24 cellular contexts compared by ENCODE assay signal in the genomic region with DNA sequence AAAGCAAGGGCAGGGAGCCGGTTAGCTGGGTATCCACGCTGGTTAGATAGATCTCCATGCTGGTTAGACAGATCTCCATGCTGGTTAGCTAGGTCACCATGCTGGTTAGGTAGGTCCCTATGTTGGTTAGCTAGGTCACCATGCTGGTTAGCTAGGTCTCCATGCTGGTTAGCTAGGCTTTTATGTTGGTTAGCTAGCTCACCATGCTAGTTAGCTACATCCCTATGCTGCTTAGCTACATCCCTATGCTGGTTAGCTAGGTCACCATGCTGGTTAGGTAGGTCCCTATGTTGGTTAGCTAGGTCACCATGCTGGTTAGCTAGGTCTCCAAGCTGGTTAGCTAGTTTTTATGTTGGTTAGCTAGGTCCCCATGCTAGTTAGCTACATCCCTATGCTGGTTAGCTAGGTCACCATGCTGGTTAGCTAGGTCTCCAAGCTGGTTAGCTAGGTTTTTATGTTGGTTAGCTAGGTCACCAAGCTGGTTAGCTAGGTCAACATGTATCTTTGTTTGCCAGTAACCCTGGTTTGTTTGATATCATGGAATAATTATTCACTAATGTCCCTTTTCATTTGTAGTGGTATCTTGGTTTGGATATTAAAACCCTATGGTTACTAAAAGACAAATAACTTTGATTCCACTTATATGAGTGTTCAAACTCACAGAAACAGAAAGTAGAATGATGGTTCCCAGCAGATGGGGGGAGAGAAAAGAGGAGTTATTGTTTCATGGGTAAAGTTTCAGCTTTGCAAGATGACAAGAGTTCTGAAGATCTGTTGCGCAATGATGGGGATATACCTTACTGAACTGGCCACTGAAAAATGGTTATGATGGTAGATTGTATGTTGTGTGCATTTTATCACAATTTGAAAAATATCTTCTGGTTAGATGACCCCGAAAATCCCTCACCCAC.
DNase-seq lines count a peak whose midpoint lies in the region; ATAC-seq, FAIRE-seq and TF ChIP-seq lines count a peak whose summit lies in the region.
"Had no signal": no experiment of that assay in that cellular context is flagged by ENCODE, and none has a peak within 500 bp of the region (broad histone marks: within the 10 kb centered on the region; RNA-seq: fewer than 3 reads in every experiment).

No MANE protein-coding gene starts in this region.

- H3K4me1 ChIP-seq in endothelial cell of umbilical vein (ENCODE audit: control insufficient read depth, extremely low read depth, insufficient read depth, low read length) (no peaks in the 10 kb centered on the region), spleen (peaks cover 8 to 28% (median 11%) of the 10 kb centered on the region in 6 donors), foreskin keratinocyte (peaks cover 11% of the 10 kb centered on the region)
- H3K4me1 ChIP-seq: HAP-1 had no signal

- TF ChIP-seq CTCF in endothelial cell of umbilical vein (IDR thresholded peaks at IDR 0.05; ENCODE audit: extremely low read depth in 1 of 2, insufficient read depth in 1 of 2, low read depth in 1 of 2, low read length in 2 of 2) (no peak), spleen (IDR thresholded peaks at IDR 0.05 in 8 of 11, conservative IDR thresholded peaks at IDR 0.05 in 3 of 11) (no peak), foreskin keratinocyte (conservative IDR thresholded peaks at IDR 0.05) (no peak)

- intact Hi-C loops in activated CD4-positive, alpha-beta T cell treated with anti-CD3 and anti-CD28 coated beads for 36 hours (cut with DNase I, micrococcal nuclease) = no loop called here
- intact Hi-C loops in endothelial cell of umbilical vein (cut with micrococcal nuclease) (no loop called here), spleen (cut with DNase I; ENCODE audit: low total_unique reads) (no loop called here)

- H3K4me3 Mint-ChIP-seq in activated CD4-positive, alpha-beta T cell treated with anti-CD3 and anti-CD28 coated beads for 36 hours = no peak overlapping the region
- H3K4me3 Mint-ChIP-seq: activated CD8-positive, alpha-beta memory T cell treated with anti-CD3 and anti-CD28 coated beads, Interleukin-2, amount 10 ng/mL, durations not matched to agents 7 days and 5 days; naive B cell had no signal

- peaks cover 3% of the 10 kb centered on the region for H3K27me3 Mint-ChIP-seq in activated CD4-positive, alpha-beta T cell treated with anti-CD3 and anti-CD28 coated beads for 36 hours

- no peak for DNase-seq in activated CD4-positive, alpha-beta T cell treated with anti-CD3 and anti-CD28 coated beads for 36 hours
- DNase-seq in activated CD4-positive, alpha-beta T cell treated with anti-CD3 and anti-CD28 coated beads, Interleukin-2, amount 50 U/mL, for 48 hours = no peak
- DNase-seq in endothelial cell of umbilical vein (ENCODE audit: low read depth, low spot score) (no peak), spleen (peak; percentile 33), NOMO-1 treated with dmso at 0.1 percent for 144 hours (lab: John Stamatoyannopoulos, UW; ENCODE audit: unreplicated experiment) (no peak), kidney glomerular epithelial cell (lab: John Stamatoyannopoulos, UW) (no peak), foreskin keratinocyte (no peak)
- DNase-seq: 8988T; activated CD8-positive, alpha-beta memory T cell treated with anti-CD3 and anti-CD28 coated beads, Interleukin-2, amount 10 ng/mL, durations not matched to agents 7 days and 5 days; activated effector memory CD4-positive, alpha-beta T cell treated with Interleukin-2 at 50 U/mL for 16 hours; amygdala; erythroblast; heart right ventricle; naive B cell; NCI-H1436; NCI-H2171 treated with DMSO at 0.1 percent for 48 hours; pancreas; stimulated activated CD4-positive, alpha-beta T cell treated with anti-CD3 and anti-CD28 coated beads, Interleukin-4, amount 100 ng/mL, for 24 hours; T1000 had no signal

- ATAC-seq in activated CD4-positive, alpha-beta T cell treated with anti-CD3 and anti-CD28 coated beads for 36 hours = peak; percentile 42
- ATAC-seq in HG02678 (IDR thresholded peaks at IDR 0.05; ENCODE audit: unreplicated experiment) = peak; percentile 62
- no peak for ATAC-seq in foreskin keratinocyte
- ATAC-seq: activated CD8-positive, alpha-beta memory T cell treated with anti-CD3 and anti-CD28 coated beads, Interleukin-2, amount 10 ng/mL, durations not matched to agents 7 days and 5 days; heart right ventricle; pancreas; SK-N-SH treated with all-trans-retinoic acid at 6 μM for 48 hours had no signal

- CTCF ChIA-PET in activated CD4-positive, alpha-beta T cell treated with anti-CD3 and anti-CD28 coated beads for 36 hours (lab: Charles Lee) = interaction anchor here (0.6 to 0.7 kb wide), 3 partner anchors 16 to 1250 kb away, joined by 3 read pairs; no protein-coding TSS in a partner anchor
- CTCF ChIA-PET in endothelial cell of umbilical vein (lab: Charles Lee) = interaction anchor here (0.8 to 1.7 kb wide), 4 partner anchors 15 to 64 kb away, joined by 3 to 4 read pairs (median 3); no protein-coding TSS in a partner anchor

- no peaks in the 10 kb centered on the region for H3K79me2 ChIP-seq in endothelial cell of umbilical vein (ENCODE audit: control insufficient read depth, insufficient read depth, low read length)

- no peaks in the 10 kb centered on the region for H3K9me3 ChIP-seq in endothelial cell of umbilical vein (replicated peaks; ENCODE audit: control insufficient read depth, insufficient read depth, low read length)
- H3K9me3 ChIP-seq in spleen = peaks cover 0 to 3% (median 0%) of the 10 kb centered on the region in 8 donors
- H3K9me3 ChIP-seq: BLaER1, HAP-1, heart right ventricle, pancreas had no signal

- POLR2A ChIA-PET in activated CD4-positive, alpha-beta T cell treated with anti-CD3 and anti-CD28 coated beads for 36 hours (lab: Charles Lee) = interaction anchor here (0.8 kb wide), 1 partner anchor 461 kb away, joined by 3 read pairs; no protein-coding TSS in a partner anchor
- POLR2A ChIA-PET in endothelial cell of umbilical vein (lab: Charles Lee) = interaction anchor here (0.6 kb wide), 1 partner anchor 251 kb away, joined by 5 read pairs; no protein-coding TSS in a partner anchor

- no peak overlapping the region for H3K27ac ChIP-seq in endothelial cell of umbilical vein (ENCODE audit: insufficient read depth, low read depth, low read length)
- no peak overlapping the region for H3K27ac ChIP-seq in spleen
- no peak overlapping the region for H3K27ac ChIP-seq in foreskin keratinocyte
- H3K27ac ChIP-seq: BLaER1, pancreas had no signal

- peaks cover 15% of the 10 kb centered on the region for H3K4me1 Mint-ChIP-seq in activated CD4-positive, alpha-beta T cell treated with anti-CD3 and anti-CD28 coated beads for 36 hours

- H3K4me2 ChIP-seq in endothelial cell of umbilical vein (ENCODE audit: insufficient read depth, low read length) = no peak overlapping the region

- H3K4me3 ChIP-seq in endothelial cell of umbilical vein (replicated peaks in 1 of 3; ENCODE audit: insufficient read depth in 1 of 3, low read depth in 1 of 3, low read length in 3 of 3) (no peak overlapping the region), spleen (no peak overlapping the region)
- H3K4me3 ChIP-seq: BLaER1, HAP-1, heart right ventricle, pancreas had no signal

- no peak overlapping the region for H2AFZ ChIP-seq in endothelial cell of umbilical vein (ENCODE audit: low read depth, low read length)

- H4K20me1 ChIP-seq in endothelial cell of umbilical vein (replicated peaks; ENCODE audit: control insufficient read depth, extremely low read depth, insufficient read depth, low read length) = no peaks in the 10 kb centered on the region
- H4K20me1 ChIP-seq: BLaER1 had no signal

- dilution Hi-C loops in endothelial cell of umbilical vein (cut with MboI; ENCODE audit: extremely low pct_ligation_motif_present, low sequenced_read_pairs) = no loop called here

- H3K27ac Mint-ChIP-seq in activated CD4-positive, alpha-beta T cell treated with anti-CD3 and anti-CD28 coated beads for 36 hours = no peak overlapping the region
- H3K27ac Mint-ChIP-seq: activated CD8-positive, alpha-beta memory T cell treated with anti-CD3 and anti-CD28 coated beads, Interleukin-2, amount 10 ng/mL, durations not matched to agents 7 days and 5 days; naive B cell had no signal

- BruUV-seq in endothelial cell of umbilical vein (replicated peaks; lab: Mats Ljungman, UMichigan) = no TSS peak

- no peak overlapping the region for H3K9ac ChIP-seq in endothelial cell of umbilical vein (replicated peaks; ENCODE audit: extremely low read depth, insufficient read depth, low read length)
- H3K9ac ChIP-seq: BLaER1 had no signal

- TF ChIP-seq POLR2A in endothelial cell of umbilical vein (IDR thresholded peaks at IDR 0.05; ENCODE audit: low read depth, low read length) (no peak), spleen (IDR thresholded peaks at IDR 0.05) (no peak)

- no peaks in the 10 kb centered on the region for H3K9me1 ChIP-seq in endothelial cell of umbilical vein (replicated peaks; ENCODE audit: control insufficient read depth, extremely low read depth, insufficient read depth, low read length)

- no peak for FAIRE-seq in endothelial cell of umbilical vein (lab: Jason Lieb, UNC)
- FAIRE-seq: islet of Langerhans, pancreas had no signal

- no peaks in the 10 kb centered on the region for H3K9me3 Mint-ChIP-seq in activated CD4-positive, alpha-beta T cell treated with anti-CD3 and anti-CD28 coated beads for 36 hours (ENCODE audit: low read depth)

- H3K36me3 ChIP-seq in endothelial cell of umbilical vein (ENCODE audit: control insufficient read depth in 2 of 2, extremely low read depth in 1 of 2, insufficient read depth in 2 of 2, low read length in 2 of 2) (peaks cover 8 to 16% of the 10 kb centered on the region in 2 experiments), spleen (no peaks in the 10 kb centered on the region)
- H3K36me3 ChIP-seq: BLaER1, HAP-1, pancreas had no signal

- WGBS in spleen, 5 donors = 77 to 97% (median 89%) methylated on average over 4 of the region's 4 CpGs

- H3K27me3 ChIP-seq in endothelial cell of umbilical vein (ENCODE audit: control insufficient read depth in 2 of 2, insufficient read depth in 2 of 2, low read length in 2 of 2) = no peaks in the 10 kb centered on the region
- no peaks in the 10 kb centered on the region for H3K27me3 ChIP-seq in spleen (replicated peaks in 1 of 7)
- H3K27me3 ChIP-seq in foreskin keratinocyte = no peaks in the 10 kb centered on the region
- H3K27me3 ChIP-seq: BLaER1, heart right ventricle, pancreas had no signal

- no peaks in the 10 kb centered on the region for H3K36me3 Mint-ChIP-seq in activated CD4-positive, alpha-beta T cell treated with anti-CD3 and anti-CD28 coated beads for 36 hours (ENCODE audit: low read depth)
- H3K36me3 Mint-ChIP-seq: activated CD8-positive, alpha-beta memory T cell treated with anti-CD3 and anti-CD28 coated beads, Interleukin-2, amount 10 ng/mL, durations not matched to agents 7 days and 5 days had no signal

TF ChIP-seq in endothelial cell of umbilical vein, 7 proteins besides CTCF, POLR2A, EP300 and RAD21:
- TF ChIP-seq POLR2AphosphoS5 (IDR thresholded peaks at IDR 0.05; ENCODE audit: insufficient read depth, low read depth, low read length) (peak; percentile 21), GATA2 (IDR thresholded peaks at IDR 0.05; ENCODE audit: insufficient read depth, insufficient read length, low read depth, low read length) (no peak), EZH2 (IDR thresholded peaks at IDR 0.05; ENCODE audit: borderline replicate concordance, low read depth, low read length, severe bottlenecking) (no peak)
TF ChIP-seq in endothelial cell of umbilical vein: peak in this region for 1.
